Comparison of ENCODE assay signal across 10 cellular contexts in genomic region chr11:131977231-131977630, GRCh38.
A peak's percentile ranks its signal among the peaks of the same experiment; 100 is the strongest.
DNase-seq lines count a peak whose midpoint lies in the region; ATAC-seq and TF ChIP-seq lines count a peak whose summit lies in the region.
"Had no signal": no experiment of that assay in that cellular context is flagged by ENCODE, and none has a peak within 500 bp of the region (broad histone marks: within the 10 kb centered on the region; RNA-seq: fewer than 3 reads in every experiment).

No MANE protein-coding gene starts in this region.

- ATAC-seq in GM23338: peak; percentile 39
- no peak for ATAC-seq in GM18873 (IDR thresholded peaks at IDR 0.05; ENCODE audit: low FRiP score, unreplicated experiment)
- ATAC-seq: stimulated activated naive CD8-positive, alpha-beta T cell treated with anti-CD3 and anti-CD28 coated beads, Interleukin-15, Interleukin-2, amounts not matched to agents 100 U/mL and 50 U/mL, for 24 hours had no signal

- H3K27me3 ChIP-seq in GM23338 (ENCODE audit: insufficient read depth): no peaks in the 10 kb centered on the region

- H3K4me1 ChIP-seq in GM23338 (ENCODE audit: insufficient read depth): peaks cover 48% of the 10 kb centered on the region

- no peak for TF ChIP-seq CTCF in GM23338 (conservative IDR thresholded peaks at IDR 0.05; ENCODE audit: low read depth in 2 of 2)
- no peak for TF ChIP-seq CTCF in foreskin fibroblast (IDR thresholded peaks at IDR 0.05; ENCODE audit: low read depth, low read length)

- no peaks in the 10 kb centered on the region for H3K36me3 ChIP-seq in GM23338 (ENCODE audit: insufficient read depth)

- H3K9me2 ChIP-seq in GM23338 (ENCODE audit: insufficient read depth): no peaks in the 10 kb centered on the region

- peaks cover 62% of the 10 kb centered on the region for H3K4me1 Mint-ChIP-seq in GM23338

- no peaks in the 10 kb centered on the region for H3K9me3 Mint-ChIP-seq in GM23338

- no peaks in the 10 kb centered on the region for H3K36me3 Mint-ChIP-seq in GM23338 (ENCODE audit: low read depth)

- H3K79me2 ChIP-seq in GM23338 (replicated peaks; ENCODE audit: insufficient read depth): no peaks in the 10 kb centered on the region

- H3K27me3 Mint-ChIP-seq in GM23338 (ENCODE audit: insufficient read depth, low read depth, poor library complexity): no peaks in the 10 kb centered on the region

- peak overlapping the region; percentile 78 for H3K27ac Mint-ChIP-seq in GM23338

- H3K4me3 ChIP-seq in GM23338 (no peak overlapping the region), foreskin fibroblast (ENCODE audit: low read depth in 1 of 2, low read length in 2 of 2) (no peak overlapping the region)

- no peak overlapping the region for H3K4me3 Mint-ChIP-seq in GM23338

- H3F3A ChIP-seq in GM23338 (replicated peaks; ENCODE audit: low read depth): no peaks in the 10 kb centered on the region

- H2AFZ ChIP-seq in GM23338: no peak overlapping the region

- peak overlapping the region; percentile 19 for H3K4me2 ChIP-seq in GM23338

- H4K20me1 ChIP-seq in GM23338 (replicated peaks; ENCODE audit: insufficient read depth): no peaks in the 10 kb centered on the region

- peak overlapping the region; percentile 67 for H3K27ac ChIP-seq in GM23338 (ENCODE audit: low read depth)

- DNase-seq in GM23338 (ENCODE audit: low spot score): peak; percentile 30
- DNase-seq in amniotic epithelial cell (ENCODE audit: low read depth): peak; percentile 53
- peak; percentile 55 to 69 for DNase-seq in foreskin fibroblast
- peak; percentile 59 for DNase-seq in putamen (ENCODE audit: low spot score)
- DNase-seq in NCI-H2107 treated with DMSO at 0.1 percent for 48 hours (lab: John Stamatoyannopoulos, UW; ENCODE audit: unreplicated experiment): no peak
- no peak for DNase-seq in NCI-H446 treated with DMSO at 0.1 percent for 48 hours (lab: John Stamatoyannopoulos, UW)
- DNase-seq in mucosa of gallbladder (ENCODE audit: low spot score): no peak
- DNase-seq: NCI-H187; stimulated activated naive CD8-positive, alpha-beta T cell treated with anti-CD3 and anti-CD28 coated beads, Interleukin-15, Interleukin-2, amounts not matched to agents 100 U/mL and 50 U/mL, for 24 hours had no signal

TF ChIP-seq in GM23338, 12 proteins besides CTCF, POLR2A, EP300 and RAD21:
- TF ChIP-seq REST (IDR thresholded peaks at IDR 0.05; ENCODE audit: unreplicated experiment): no peak
- no peak for TF ChIP-seq CREB1 (CRISPR knock-in tag; IDR thresholded peaks at IDR 0.05; ENCODE audit: low read depth)
- TF ChIP-seq JUNB (IDR thresholded peaks at IDR 0.05; ENCODE audit: unreplicated experiment): no peak

Comparison
In these comparisons a context has a peak if more than half of its experiments do, and no peak if none do; other contexts are left out.
1. DNase-seq: peak in GM23338 (single experiment), amniotic epithelial cell (single experiment), foreskin fibroblast (2 of 2) and putamen (single experiment); none in NCI-H2107 treated with DMSO at 0.1 percent for 48 hours (single experiment), NCI-H446 treated with DMSO at 0.1 percent for 48 hours (single experiment) and mucosa of gallbladder (single experiment).